In the genomic region with DNA sequence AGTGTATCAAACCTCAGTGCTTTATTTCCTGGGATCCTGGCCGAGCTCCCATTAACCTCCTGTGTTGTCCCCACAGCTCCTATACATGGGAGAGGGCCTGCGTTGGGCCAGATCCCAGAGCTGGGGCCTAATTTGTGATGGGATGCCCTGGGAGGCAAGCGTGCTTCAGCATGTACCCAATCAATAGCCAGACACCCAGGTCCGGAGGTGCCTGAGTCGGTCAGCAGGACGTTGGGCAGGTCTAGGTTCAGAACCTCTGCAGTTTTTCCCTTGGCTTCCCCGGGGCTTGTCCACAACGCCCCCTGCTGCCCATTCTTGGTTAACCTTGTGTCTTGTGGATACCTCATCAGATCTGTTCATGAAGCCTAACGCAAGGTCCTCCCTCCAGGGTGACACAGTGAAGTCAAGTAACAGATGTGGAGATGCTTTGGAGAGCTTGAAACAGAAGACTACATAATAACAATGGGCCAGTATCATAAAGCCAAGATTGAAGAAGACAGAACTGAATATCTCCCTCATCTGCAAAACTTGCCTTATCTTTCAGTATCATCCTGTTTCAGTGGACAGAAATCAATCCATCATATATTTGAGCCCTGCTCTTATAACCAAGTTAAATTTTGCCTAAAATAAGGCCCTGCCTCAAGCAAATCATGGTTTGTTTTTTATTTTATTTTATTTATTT, we compare ENCODE assay signal across 8 cellular contexts. TPM values are rescaled to one million over a fixed set of nuclear protein-coding genes. Genes with fewer than 3 reads are reported as not detected.
DNase-seq lines count a peak whose midpoint lies in the region; ATAC-seq and TF ChIP-seq lines count a peak whose summit lies in the region.
"Not testable (repeated sequence)": the region's sequence is repeated elsewhere in the genome, so short reads cannot be mapped to it uniquely, and the experiment has no call there.

No MANE protein-coding gene starts in this region.

- H3K4me1 Mint-ChIP-seq in activated naive CD4-positive, alpha-beta T cell treated with anti-CD3 and anti-CD28 coated beads, Interleukin-2, amount 10 ng/mL, durations not matched to agents 7 days and 5 days, result not testable (repeated sequence)
- peaks cover 40% of the 10 kb centered on the region for H3K4me1 Mint-ChIP-seq in osteocyte (ENCODE audit: unreplicated experiment)

- CTCF ChIA-PET in activated naive CD4-positive, alpha-beta T cell treated with anti-CD3 and anti-CD28 coated beads, Interleukin-2, amount 10 ng/mL, durations not matched to agents 7 days and 5 days (lab: Charles Lee), result interaction anchor here (0.6 to 3.6 kb wide), 19 partner anchors 14 to 339 kb away, joined by 3 to 25 read pairs (median 3); partner anchors contain the start of genes AAK1, GFPT1 and NFU1

- H3K36me3 Mint-ChIP-seq in activated naive CD4-positive, alpha-beta T cell treated with anti-CD3 and anti-CD28 coated beads, Interleukin-2, amount 10 ng/mL, durations not matched to agents 7 days and 5 days; osteocyte (ENCODE audit: unreplicated experiment): not testable (repeated sequence)

- DNase-seq in GM03348 (ENCODE audit: low spot score), result peak; percentile 85
- DNase-seq in NCI-H146 treated with DMSO at 0.1 percent for 48 hours (lab: John Stamatoyannopoulos, UW; ENCODE audit: unreplicated experiment), result peak; percentile 68
- peak; percentile 15 to 67 for DNase-seq in SW 1271 (lab: John Stamatoyannopoulos, UW)
- peak; percentile 94 for DNase-seq in activated naive CD4-positive, alpha-beta T cell treated with anti-CD3 and anti-CD28 coated beads, Interleukin-2, amount 10 ng/mL, durations not matched to agents 7 days and 5 days
- DNase-seq in globus pallidus (ENCODE audit: low spot score), result peak; percentile 74
- peak; percentile 90 for DNase-seq in osteocyte (ENCODE audit: extremely low spot score, unreplicated experiment)
- peak; percentile 76 for DNase-seq in thoracic aorta (ENCODE audit: low spot score)

- H3K27me3 Mint-ChIP-seq in activated naive CD4-positive, alpha-beta T cell treated with anti-CD3 and anti-CD28 coated beads, Interleukin-2, amount 10 ng/mL, durations not matched to agents 7 days and 5 days; osteocyte (ENCODE audit: unreplicated experiment): not testable (repeated sequence)

- not testable (repeated sequence) for H3K27me3 ChIP-seq in thoracic aorta (replicated peaks; ENCODE audit: insufficient read depth)

- ATAC-seq in HG02610 (IDR thresholded peaks at IDR 0.05; ENCODE audit: unreplicated experiment), result peak; percentile 59
- ATAC-seq in thoracic aorta (ENCODE audit: insufficient number of reproducible peaks, low FRiP score, low read depth), result not testable (repeated sequence)

- not testable (repeated sequence) for H3K4me3 ChIP-seq in thoracic aorta

- H3K36me3 ChIP-seq in thoracic aorta, result not testable (repeated sequence)

- peak; percentile 80 for TF ChIP-seq CTCF in osteocyte (IDR thresholded peaks at IDR 0.05)
- TF ChIP-seq CTCF in thoracic aorta (IDR thresholded peaks at IDR 0.05), result peak; percentile 78

- H3K9me3 Mint-ChIP-seq in activated naive CD4-positive, alpha-beta T cell treated with anti-CD3 and anti-CD28 coated beads, Interleukin-2, amount 10 ng/mL, durations not matched to agents 7 days and 5 days, result not testable (repeated sequence)
- H3K9me3 Mint-ChIP-seq in osteocyte (ENCODE audit: unreplicated experiment), result peaks cover 13% of the 10 kb centered on the region

- H3K9me3 ChIP-seq in thoracic aorta, result not testable (repeated sequence)

- not testable (repeated sequence) for H3K27ac Mint-ChIP-seq in activated naive CD4-positive, alpha-beta T cell treated with anti-CD3 and anti-CD28 coated beads, Interleukin-2, amount 10 ng/mL, durations not matched to agents 7 days and 5 days; osteocyte (ENCODE audit: unreplicated experiment)

- not testable (repeated sequence) for H3K4me3 Mint-ChIP-seq in activated naive CD4-positive, alpha-beta T cell treated with anti-CD3 and anti-CD28 coated beads, Interleukin-2, amount 10 ng/mL, durations not matched to agents 7 days and 5 days; osteocyte (ENCODE audit: unreplicated experiment)

- H3K27ac ChIP-seq in thoracic aorta, result not testable (repeated sequence)

- peaks cover 7 to 18% of the 10 kb centered on the region in 2 donors for H3K4me1 ChIP-seq in thoracic aorta (ENCODE audit: control insufficient read depth in 1 of 2, low read depth in 2 of 2)

RNA-seq across cellular contexts. Expression of gene ANXA4, which starts 27.3 kb away (rescaled TPM):
- total RNA-seq in osteocyte (76.6 and 81.5 TPM in 2 replicates), thoracic aorta (10 to 100 TPM; 62.8 to 67.8 TPM)

Comparison
In these comparisons a context has a peak if more than half of its experiments do, and no peak if none do; other contexts are left out.
1. DNase-seq: peak in every context shown above with its lines; median percentile 94 in activated naive CD4-positive, alpha-beta T cell treated with anti-CD3 and anti-CD28 coated beads, Interleukin-2, amount 10 ng/mL, durations not matched to agents 7 days and 5 days; 90 in osteocyte; 85 in GM03348; 76 in thoracic aorta; 74 in globus pallidus; 68 in NCI-H146 treated with DMSO at 0.1 percent for 48 hours; 41 in SW 1271.